In genomic region chr12:94169495-94169894, GRCh38 we compare ENCODE assay signal across 1 cellular context.
TF ChIP-seq lines count a peak whose summit lies in the region.

No MANE protein-coding gene starts in this region.

TF ChIP-seq in H1, 55 proteins besides CTCF, POLR2A, EP300 and RAD21:
- TF ChIP-seq ATF3 (IDR thresholded peaks at IDR 0.05; ENCODE audit: insufficient read depth, low read depth, low read length) = no peak
- TF ChIP-seq CBX8 (IDR thresholded peaks at IDR 0.05; ENCODE audit: borderline replicate concordance, low read depth, low read length) = no peak
- TF ChIP-seq EZH2 (IDR thresholded peaks at IDR 0.05; ENCODE audit: low read depth, low read length, severe bottlenecking) = no peak
- TF ChIP-seq EGR1 (IDR thresholded peaks at IDR 0.05; ENCODE audit: borderline replicate concordance, low read depth, low read length) = peak; percentile 44; the same call in 1 of the 2 replicates
- TF ChIP-seq SUZ12 (IDR thresholded peaks at IDR 0.05; ENCODE audit: low read length) = no peak
- TF ChIP-seq HDAC2 (IDR thresholded peaks at IDR 0.05; ENCODE audit: borderline replicate concordance in 1 of 2, low read depth in 2 of 2, low read length in 2 of 2) = peak in 1 of 2 experiments; percentile 75; a peak in 1 of 4 replicates
- TF ChIP-seq TBP (IDR thresholded peaks at IDR 0.05; ENCODE audit: low read depth, low read length) = no peak
- 0 out of 2 replicates have a peak, but pooled peaks have one; percentile 34 for TF ChIP-seq YY1 (IDR thresholded peaks at IDR 0.05; ENCODE audit: low read depth, low read length)
- TF ChIP-seq JUN (IDR thresholded peaks at IDR 0.05; ENCODE audit: low read depth, low read length) = 0 out of 2 replicates have a peak, but pooled peaks have one; percentile 18
- TF ChIP-seq SAP30 (IDR thresholded peaks at IDR 0.05; ENCODE audit: insufficient read depth, insufficient replicate concordance, low read length) = no peak
- TF ChIP-seq GTF2F1 (IDR thresholded peaks at IDR 0.05; ENCODE audit: borderline replicate concordance, low read depth, low read length) = no peak
- peak; percentile 61; the same call in 1 of the 2 replicates for TF ChIP-seq JUND (IDR thresholded peaks at IDR 0.05; ENCODE audit: low read length)
- no peak for TF ChIP-seq BACH1 (IDR thresholded peaks at IDR 0.05; ENCODE audit: low read length)
- no peak for TF ChIP-seq CBX5 (IDR thresholded peaks at IDR 0.05; ENCODE audit: low read depth, low read length)
- TF ChIP-seq POLR2AphosphoS5 (IDR thresholded peaks at IDR 0.05; ENCODE audit: low read depth, low read length) = peak; percentile 63
- TF ChIP-seq E2F6 (IDR thresholded peaks at IDR 0.05) = no peak
- no peak for TF ChIP-seq SIN3A (conservative IDR thresholded peaks at IDR 0.05 in 1 of 2, IDR thresholded peaks at IDR 0.05 in 1 of 2; ENCODE audit: low read depth in 1 of 2, low read length in 2 of 2)
- TF ChIP-seq RXRA (IDR thresholded peaks at IDR 0.05; ENCODE audit: insufficient read depth, low read depth, low read length) = peak; percentile 24; the same call in 1 of the 2 replicates
- TF ChIP-seq NANOG (IDR thresholded peaks at IDR 0.05; ENCODE audit: insufficient read depth, low read depth, low read length, poor library complexity, severe bottlenecking) = peak; percentile 73
- TF ChIP-seq RNF2 (IDR thresholded peaks at IDR 0.05; ENCODE audit: borderline replicate concordance, low read depth, low read length, missing control alignments, poor library complexity, severe bottlenecking) = no peak
- TF ChIP-seq ZNF274 (IDR thresholded peaks at IDR 0.05; ENCODE audit: borderline replicate concordance, extremely low read depth, low read length) = no peak
- no peak for TF ChIP-seq SRF (IDR thresholded peaks at IDR 0.05; ENCODE audit: low read depth, low read length)
- no peak for TF ChIP-seq BRCA1 (IDR thresholded peaks at IDR 0.05; ENCODE audit: low read depth, low read length)
- TF ChIP-seq RFX5 (IDR thresholded peaks at IDR 0.05; ENCODE audit: borderline replicate concordance, low read depth, low read length) = no peak
- TF ChIP-seq SP4 (IDR thresholded peaks at IDR 0.05; ENCODE audit: low read length) = 0 out of 2 replicates have a peak, but pooled peaks have one; percentile 63
- TF ChIP-seq SIX5 (IDR thresholded peaks at IDR 0.05; ENCODE audit: low read depth, low read length) = no peak
- TF ChIP-seq CHD1 (IDR thresholded peaks at IDR 0.05; ENCODE audit: low read depth, low read length) = no peak
- no peak for TF ChIP-seq KDM4A (IDR thresholded peaks at IDR 0.05; ENCODE audit: low read depth, low read length, severe bottlenecking)
- TF ChIP-seq POU5F1 (IDR thresholded peaks at IDR 0.05; ENCODE audit: low read depth, low read length) = peak; percentile 79
- no peak for TF ChIP-seq SP1 (IDR thresholded peaks at IDR 0.05; ENCODE audit: low read depth, low read length)
- TF ChIP-seq BCL11A (IDR thresholded peaks at IDR 0.05; ENCODE audit: low read depth in 2 of 2, low read length in 2 of 2) = peak in 1 of 2 experiments; percentile 30
- TF ChIP-seq TCF12 (IDR thresholded peaks at IDR 0.05; ENCODE audit: low read depth, low read length) = peak; percentile 98
- TF ChIP-seq CHD2 (IDR thresholded peaks at IDR 0.05; ENCODE audit: low read length) = 0 out of 2 replicates have a peak, but pooled peaks have one; percentile 22
- no peak for TF ChIP-seq GABPA (IDR thresholded peaks at IDR 0.05; ENCODE audit: borderline replicate concordance, insufficient read depth, low read length)
- no peak for TF ChIP-seq CTBP2 (IDR thresholded peaks at IDR 0.05; ENCODE audit: borderline replicate concordance, insufficient read depth, insufficient read length, low read length)
- TF ChIP-seq CHD7 (IDR thresholded peaks at IDR 0.05; ENCODE audit: insufficient replicate concordance, low read length) = peak; percentile 22
